ENCODE assay signal across 16 cellular contexts in the genomic region with DNA sequence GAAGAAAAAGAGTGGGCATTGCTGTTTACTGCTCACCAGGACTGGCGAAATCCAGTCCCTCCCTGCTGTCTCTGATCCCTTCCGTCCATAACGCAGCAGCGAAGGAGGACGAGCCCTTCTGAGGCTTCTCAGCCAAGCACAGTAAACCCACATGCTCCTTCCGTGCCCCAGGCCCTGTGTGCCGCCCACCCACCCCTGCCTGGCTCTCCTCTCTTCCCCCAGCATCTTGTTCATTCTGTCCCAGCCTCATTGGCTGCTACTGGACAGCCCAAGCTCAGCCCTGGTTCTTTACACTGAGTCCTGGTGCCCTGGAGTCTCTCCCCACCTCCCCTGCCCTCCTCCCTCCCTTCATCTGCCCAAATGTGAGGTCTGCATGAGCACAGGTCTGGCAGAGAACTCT.
A peak's percentile ranks its signal among the peaks of the same experiment; 100 is the strongest.
DNase-seq lines count a peak whose midpoint lies in the region; ATAC-seq and TF ChIP-seq lines count a peak whose summit lies in the region.
"Had no signal": no experiment of that assay in that cellular context is flagged by ENCODE, and none has a peak within 500 bp of the region (broad histone marks: within the 10 kb centered on the region; RNA-seq: fewer than 3 reads in every experiment).

No MANE protein-coding gene starts in this region.

- no peak overlapping the region for H3K4me3 Mint-ChIP-seq in type B pancreatic cell
- H3K4me3 Mint-ChIP-seq in stimulated activated naive B cell treated with anti-CD40 and anti-IgM and Interleukin-4, amounts not matched to agents 10 μg/mL and 1 μg/mL and 100 μg/mL, for 72 hours = no peak overlapping the region
- H3K4me3 Mint-ChIP-seq: CD8-positive, alpha-beta T cell had no signal

- no peaks in the 10 kb centered on the region for H3K4me1 Mint-ChIP-seq in type B pancreatic cell (ENCODE audit: unreplicated experiment)
- no peaks in the 10 kb centered on the region for H3K4me1 Mint-ChIP-seq in stimulated activated naive B cell treated with anti-CD40 and anti-IgM and Interleukin-4, amounts not matched to agents 10 μg/mL and 1 μg/mL and 100 μg/mL, for 72 hours

- TF ChIP-seq POLR2A in heart left ventricle (IDR thresholded peaks at IDR 0.05) = no peak

- H3K9me3 ChIP-seq in heart left ventricle = no peaks in the 10 kb centered on the region
- H3K9me3 ChIP-seq: BLaER1 had no signal

- no peak for TF ChIP-seq CTCF in heart left ventricle (IDR thresholded peaks at IDR 0.05)
- no peak for TF ChIP-seq CTCF in type B pancreatic cell (conservative IDR thresholded peaks at IDR 0.05)

- DNase-seq in cardiac septum (ENCODE audit: low spot score) = peak; percentile 62
- no peak for DNase-seq in heart left ventricle
- peak; percentile 27 for DNase-seq in islet precursor cell
- DNase-seq in posterior vena cava (ENCODE audit: low spot score) = peak; percentile 41
- peak; percentile 15 for DNase-seq in type B pancreatic cell (ENCODE audit: extremely low spot score, unreplicated experiment)
- no peak for DNase-seq in stimulated activated naive B cell treated with anti-CD40 and anti-IgM and Interleukin-4, amounts not matched to agents 10 μg/mL and 1 μg/mL and 100 μg/mL, for 72 hours
- DNase-seq in activated CD4-positive, alpha-beta T cell treated with anti-CD3 and anti-CD28 coated beads, Interleukin-2, amount 50 U/mL, for 48 hours = no peak
- no peak for DNase-seq in MV-4-11 (lab: John Stamatoyannopoulos, UW)
- DNase-seq: 8988T; Calu3; CD8-positive, alpha-beta T cell; DMS79 treated with DMSO at 0.1 percent for 48 hours; GOT3; H9 had no signal

- intact Hi-C loops in cardiac septum (cut with DNase I) (no loop called here), heart left ventricle (cut with DNase I) (no loop called here), posterior vena cava (cut with DNase I) (no loop called here)

- peak overlapping the region; percentile 10 for H3K27ac Mint-ChIP-seq in type B pancreatic cell
- H3K27ac Mint-ChIP-seq in stimulated activated naive B cell treated with anti-CD40 and anti-IgM and Interleukin-4, amounts not matched to agents 10 μg/mL and 1 μg/mL and 100 μg/mL, for 72 hours = no peak overlapping the region
- H3K27ac Mint-ChIP-seq: CD8-positive, alpha-beta T cell; H9 had no signal

- H3K36me3 ChIP-seq in heart left ventricle = no peaks in the 10 kb centered on the region
- H3K36me3 ChIP-seq: BLaER1 had no signal

- no peaks in the 10 kb centered on the region for H3K36me3 Mint-ChIP-seq in type B pancreatic cell
- H3K36me3 Mint-ChIP-seq in stimulated activated naive B cell treated with anti-CD40 and anti-IgM and Interleukin-4, amounts not matched to agents 10 μg/mL and 1 μg/mL and 100 μg/mL, for 72 hours = no peaks in the 10 kb centered on the region
- H3K36me3 Mint-ChIP-seq: CD8-positive, alpha-beta T cell had no signal

- H3K27me3 Mint-ChIP-seq in type B pancreatic cell = peaks cover 54% of the 10 kb centered on the region
- peaks cover 37 to 66% of the 10 kb centered on the region in 2 donors for H3K27me3 Mint-ChIP-seq in stimulated activated naive B cell treated with anti-CD40 and anti-IgM and Interleukin-4, amounts not matched to agents 10 μg/mL and 1 μg/mL and 100 μg/mL, for 72 hours

- no peak overlapping the region for H3K27ac ChIP-seq in heart left ventricle
- H3K27ac ChIP-seq: BLaER1 had no signal

- ATAC-seq in heart left ventricle = no peak
- ATAC-seq in stimulated activated naive B cell treated with anti-CD40 and anti-IgM and Interleukin-4, amounts not matched to agents 10 μg/mL and 1 μg/mL and 100 μg/mL, for 72 hours (replicated peaks) = no peak
- ATAC-seq: CD8-positive, alpha-beta T cell; GM12878 had no signal

- WGBS in heart left ventricle, 4 donors = 29 to 45% (median 38%) methylated on average over 7 of the region's 7 CpGs

- peaks cover 0 to 55% (median 16%) of the 10 kb centered on the region in 9 donors for H3K27me3 ChIP-seq in heart left ventricle

- no peaks in the 10 kb centered on the region for H3K9me3 Mint-ChIP-seq in type B pancreatic cell
- no peaks in the 10 kb centered on the region for H3K9me3 Mint-ChIP-seq in stimulated activated naive B cell treated with anti-CD40 and anti-IgM and Interleukin-4, amounts not matched to agents 10 μg/mL and 1 μg/mL and 100 μg/mL, for 72 hours
- H3K9me3 Mint-ChIP-seq: CD8-positive, alpha-beta T cell had no signal

- no peaks in the 10 kb centered on the region for H3K4me1 ChIP-seq in heart left ventricle

- H3K4me3 ChIP-seq in heart left ventricle = no peak overlapping the region
- H3K4me3 ChIP-seq: BLaER1, GM12878 had no signal

Comparison
In these comparisons a context has a peak if more than half of its experiments do, and no peak if none do; other contexts are left out.
1. DNase-seq: peak in cardiac septum (single experiment), islet precursor cell (single experiment), posterior vena cava (single experiment) and type B pancreatic cell (single experiment); none in heart left ventricle (0 of 5), stimulated activated naive B cell treated with anti-CD40 and anti-IgM and Interleukin-4, amounts not matched to agents 10 μg/mL and 1 μg/mL and 100 μg/mL, for 72 hours (single experiment), activated CD4-positive, alpha-beta T cell treated with anti-CD3 and anti-CD28 coated beads, Interleukin-2, amount 50 U/mL, for 48 hours (0 of 2) and MV-4-11 (single experiment).